ENCODE assay signal across 17 cellular contexts in the genomic region with DNA sequence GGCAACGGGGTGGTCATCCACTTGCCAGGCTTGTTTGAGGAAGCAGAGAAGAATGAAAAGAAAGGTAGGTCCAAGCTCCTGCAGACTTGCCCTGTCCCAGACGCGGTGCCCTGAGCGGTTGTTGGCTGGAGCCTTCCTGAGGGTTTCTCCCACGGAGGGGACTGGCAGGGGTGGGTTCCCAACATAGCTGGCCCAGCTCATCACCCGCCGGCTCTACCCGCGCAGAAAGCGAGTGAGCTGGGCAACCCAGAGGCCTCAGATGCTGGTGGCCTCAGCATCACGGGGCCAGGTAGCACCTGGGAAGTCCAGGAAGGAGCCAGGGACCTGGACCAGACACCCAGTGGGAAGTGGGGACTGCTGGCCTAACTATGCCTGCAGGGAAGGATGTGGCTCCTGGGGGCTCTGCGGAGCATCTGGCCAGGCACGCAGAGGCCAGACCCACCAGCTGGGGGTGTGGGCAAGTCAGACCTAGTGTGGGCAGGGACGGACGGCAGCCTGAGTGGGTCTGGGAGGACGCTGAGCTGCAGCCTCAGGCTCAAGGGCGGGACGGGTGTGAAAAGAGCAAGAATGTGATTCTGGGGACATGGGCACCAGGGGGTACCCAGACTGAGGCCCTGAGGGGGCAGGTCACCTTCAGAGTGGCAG. TPM values are rescaled to one million over a fixed set of nuclear protein-coding genes. Genes with fewer than 3 reads are reported as not detected.
DNase-seq lines count a peak whose midpoint lies in the region; ATAC-seq and TF ChIP-seq lines count a peak whose summit lies in the region.
"Had no signal": no experiment of that assay in that cellular context is flagged by ENCODE, and none has a peak within 500 bp of the region (broad histone marks: within the 10 kb centered on the region; RNA-seq: fewer than 3 reads in every experiment).

No MANE protein-coding gene starts in this region.

- H2AFZ ChIP-seq in neuronal stem cell (ENCODE audit: low read length), result no peak overlapping the region
- H2AFZ ChIP-seq: GM23248 had no signal

- peak overlapping the region; percentile 72 for H4K8ac ChIP-seq in neuronal stem cell (ENCODE audit: low read depth, low read length)

- intact Hi-C loops in left ventricle myocardium inferior (cut with micrococcal nuclease), result no loop called here
- intact Hi-C loops in cardiac septum (cut with DNase I), result no loop called here

- H3K27ac ChIP-seq in left ventricle myocardium inferior (replicated peaks) (peak overlapping the region; percentile 98), RWPE1 (peak overlapping the region; percentile 37), neuronal stem cell (replicated peaks; ENCODE audit: low read length) (no peak overlapping the region), skeletal muscle tissue (ENCODE audit: low read depth, low read length) (peak overlapping the region; percentile 96)
- H3K27ac ChIP-seq: BLaER1, GM23248 had no signal

- no peak overlapping the region for H3K23ac ChIP-seq in neuronal stem cell (ENCODE audit: low read depth, low read length, poor library complexity)

- H3K14ac ChIP-seq in neuronal stem cell (ENCODE audit: low read length), result no peak overlapping the region

- CTCF ChIA-PET in RWPE1 (lab: Yijun Ruan, JAX), result interaction anchor here (0.8 to 1.1 kb wide), 2 partner anchors 88 to 91 kb away, joined by 4 to 8 read pairs; no protein-coding TSS in a partner anchor

- no peaks in the 10 kb centered on the region for H3K27me3 Mint-ChIP-seq in type B pancreatic cell

- peak overlapping the region; percentile 61 for H2BK120ac ChIP-seq in neuronal stem cell (ENCODE audit: low read depth, low read length)

- H3K27me3 ChIP-seq in left ventricle myocardium inferior (ENCODE audit: low read depth), result no peaks in the 10 kb centered on the region
- no peaks in the 10 kb centered on the region for H3K27me3 ChIP-seq in neuronal stem cell (ENCODE audit: control insufficient read depth in 3 of 3, insufficient read depth in 3 of 3, low read depth in 1 of 3, low read length in 3 of 3)
- no peaks in the 10 kb centered on the region for H3K27me3 ChIP-seq in skeletal muscle tissue (ENCODE audit: control insufficient read depth in 3 of 3, insufficient read depth in 3 of 3, low read length in 3 of 3)
- H3K27me3 ChIP-seq: BLaER1 had no signal

- H3K4ac ChIP-seq in neuronal stem cell (ENCODE audit: low read length), result no peak overlapping the region

- H3K9me3 ChIP-seq in left ventricle myocardium inferior (replicated peaks), result no peaks in the 10 kb centered on the region
- peaks cover 0 to 3% of the 10 kb centered on the region in 2 donors for H3K9me3 ChIP-seq in neuronal stem cell (replicated peaks in 1 of 2; ENCODE audit: control insufficient read depth in 2 of 2, insufficient read depth in 1 of 2, low read depth in 1 of 2, low read length in 2 of 2)
- no peaks in the 10 kb centered on the region for H3K9me3 ChIP-seq in skeletal muscle tissue (ENCODE audit: control insufficient read depth in 3 of 3, low read length in 3 of 3)
- H3K9me3 ChIP-seq: BLaER1 had no signal

- H3K4me2 ChIP-seq in neuronal stem cell (ENCODE audit: insufficient read depth, low read length, poor library complexity, severe bottlenecking), result no peak overlapping the region
- H3K4me2 ChIP-seq: BLaER1 had no signal

- peak overlapping the region; percentile 89 for H2AK5ac ChIP-seq in neuronal stem cell (ENCODE audit: low read depth, low read length)

- POLR2A ChIA-PET in RWPE1 (lab: Yijun Ruan, JAX; ENCODE audit: low non-redundant PET), result no interaction called here

- peaks cover 3% of the 10 kb centered on the region for H3K79me1 ChIP-seq in neuronal stem cell (ENCODE audit: low read depth, low read length)

- peak overlapping the region; percentile 24 for H3K9ac ChIP-seq in neuronal stem cell (ENCODE audit: low read depth, low read length, poor library complexity)
- H3K9ac ChIP-seq in skeletal muscle tissue (ENCODE audit: low read depth in 1 of 3, low read length in 3 of 3), result peak overlapping the region in 2 of 3 donors; percentile 20 to 71
- H3K9ac ChIP-seq: BLaER1, GM23248 had no signal

- H2BK15ac ChIP-seq in neuronal stem cell (ENCODE audit: low read length), result no peak overlapping the region

- H2BK5ac ChIP-seq in neuronal stem cell (ENCODE audit: low read length), result no peak overlapping the region

- H3K36me3 Mint-ChIP-seq in type B pancreatic cell, result no peaks in the 10 kb centered on the region
- H3K36me3 Mint-ChIP-seq: CD4-positive, alpha-beta memory T cell had no signal

- no peak for TF ChIP-seq CTCF in left ventricle myocardium inferior (IDR thresholded peaks at IDR 0.05; ENCODE audit: borderline replicate concordance)
- no peak for TF ChIP-seq CTCF in RWPE1 (conservative IDR thresholded peaks at IDR 0.05; ENCODE audit: low read depth)
- no peak for TF ChIP-seq CTCF in type B pancreatic cell (conservative IDR thresholded peaks at IDR 0.05)

- no peak overlapping the region for H4K91ac ChIP-seq in neuronal stem cell (ENCODE audit: low read depth, low read length, poor library complexity)

- H3K4me1 ChIP-seq in left ventricle myocardium inferior, result peaks cover 46% of the 10 kb centered on the region
- H3K4me1 ChIP-seq in neuronal stem cell (ENCODE audit: control insufficient read depth in 2 of 2, insufficient read depth in 1 of 2, low read depth in 1 of 2, low read length in 2 of 2), result peaks cover 7 to 12% of the 10 kb centered on the region in 2 donors
- peaks cover 49 to 88% (median 51%) of the 10 kb centered on the region in 3 donors for H3K4me1 ChIP-seq in skeletal muscle tissue (ENCODE audit: control insufficient read depth in 3 of 3, insufficient read depth in 3 of 3, low read length in 3 of 3)

- DNase-seq in left ventricle myocardium inferior (no peak), cardiac septum (ENCODE audit: low spot score) (no peak), RWPE1 (ENCODE audit: low spot score) (no peak), neuronal stem cell (ENCODE audit: low spot score) (no peak), type B pancreatic cell (ENCODE audit: extremely low spot score, unreplicated experiment) (no peak)
- DNase-seq: 8988T, DMS153, DMS79, GDM1, GM23248, HCEC 1CT had no signal

- no peaks in the 10 kb centered on the region for H3K9me3 Mint-ChIP-seq in type B pancreatic cell
- H3K9me3 Mint-ChIP-seq: CD14-positive monocyte; CD4-positive, alpha-beta memory T cell had no signal

- peak overlapping the region; percentile 38 for H3K18ac ChIP-seq in neuronal stem cell (ENCODE audit: low read length)

- no peak overlapping the region for H3K4me3 Mint-ChIP-seq in type B pancreatic cell
- H3K4me3 Mint-ChIP-seq: CD14-positive monocyte; CD4-positive, alpha-beta memory T cell had no signal

- WGBS in neuronal stem cell (ENCODE audit: extremely low coverage in 2 of 2, insufficient read length in 2 of 2, insufficient replicate concordance in 1 of 2), 2 donors, result no CpG with 5 or more reads among the region's 18 CpGs

- H3K36me3 ChIP-seq in left ventricle myocardium inferior (peaks cover 51% of the 10 kb centered on the region), neuronal stem cell (replicated peaks in 1 of 2; ENCODE audit: control insufficient read depth in 2 of 2, insufficient read depth in 2 of 2, low read length in 2 of 2) (peaks cover 3 to 10% of the 10 kb centered on the region in 2 donors), skeletal muscle tissue (ENCODE audit: control insufficient read depth in 3 of 3, insufficient read depth in 3 of 3, low read length in 3 of 3) (peaks cover 52 to 64% (median 60%) of the 10 kb centered on the region in 3 donors)

- H3K4me1 Mint-ChIP-seq in type B pancreatic cell (ENCODE audit: unreplicated experiment), result no peaks in the 10 kb centered on the region
- H3K4me1 Mint-ChIP-seq: CD4-positive, alpha-beta memory T cell had no signal

- no peak overlapping the region for H3K27ac Mint-ChIP-seq in type B pancreatic cell
- H3K27ac Mint-ChIP-seq: CD4-positive, alpha-beta memory T cell had no signal

- no peak overlapping the region for H2BK12ac ChIP-seq in neuronal stem cell (ENCODE audit: low read length)

- H3K4me3 ChIP-seq in left ventricle myocardium inferior (no peak overlapping the region), neuronal stem cell (ENCODE audit: low read length in 2 of 2) (no peak overlapping the region), skeletal muscle tissue (ENCODE audit: low read length in 3 of 3) (no peak overlapping the region)
- H3K4me3 ChIP-seq: BLaER1, GM23248 had no signal

- ATAC-seq in HG02884 (IDR thresholded peaks at IDR 0.05; ENCODE audit: unreplicated experiment) (no peak), HG03045 (IDR thresholded peaks at IDR 0.05; ENCODE audit: unreplicated experiment) (no peak)

RNA-seq across cellular contexts. Expression of gene SIVA1, which starts 14.4 kb away (rescaled TPM):
- 55.6 TPM for total RNA-seq in left ventricle myocardium inferior
- total RNA-seq in cardiac septum, result 50.9 TPM
- polyA plus RNA-seq in neuronal stem cell (2013, experiment 1 of 2), result 109 TPM
- 114 TPM for polyA plus RNA-seq in neuronal stem cell (2013, experiment 2 of 2)
- total RNA-seq in skeletal muscle tissue, result 51.7 TPM
- total RNA-seq in type B pancreatic cell (ENCODE audit: low replicate concordance), result 65.7 and 90.1 TPM in 2 replicates

RNA-seq across cellular contexts. Expression of gene ADSS1, which starts 14.5 kb away (rescaled TPM):
- total RNA-seq in left ventricle myocardium inferior, result 218 TPM
- 114 TPM for total RNA-seq in cardiac septum
- polyA plus RNA-seq in neuronal stem cell (2013, experiment 1 of 2), result 23.8 TPM
- polyA plus RNA-seq in neuronal stem cell (2013, experiment 2 of 2), result 21.4 TPM
- 89.8 TPM for total RNA-seq in skeletal muscle tissue
- total RNA-seq in type B pancreatic cell (ENCODE audit: low replicate concordance), result 3.2 and 6.9 TPM in 2 replicates

RNA-seq across cellular contexts. Expression of gene INF2, which starts 49.1 kb away (rescaled TPM):
- total RNA-seq in left ventricle myocardium inferior (28.5 TPM), cardiac septum (41.2 TPM), skeletal muscle tissue (14.6 TPM), type B pancreatic cell (ENCODE audit: low replicate concordance) (45.6 and 78.9 TPM in 2 replicates)
- 19.0 TPM for polyA plus RNA-seq in neuronal stem cell (2013, experiment 1 of 2)
- polyA plus RNA-seq in neuronal stem cell (2013, experiment 2 of 2), result 19.6 TPM

RNA-seq across cellular contexts. Expression of gene AKT1, which starts 57.1 kb away (rescaled TPM):
- total RNA-seq in left ventricle myocardium inferior (144 TPM), cardiac septum (172 TPM), skeletal muscle tissue (151 TPM), type B pancreatic cell (ENCODE audit: low replicate concordance) (102 and 123 TPM in 2 replicates)
- 84.4 TPM for polyA plus RNA-seq in neuronal stem cell (2013, experiment 1 of 2)
- 82.3 TPM for polyA plus RNA-seq in neuronal stem cell (2013, experiment 2 of 2)

Comparison
In these comparisons a context has a peak if more than half of its experiments do, and no peak if none do; other contexts are left out.
1. RNA of gene ADSS1, which starts 14.5 kb away (total RNA-seq): 218 TPM in left ventricle myocardium inferior (single experiment), 114 TPM in cardiac septum (single experiment) and 89.8 TPM in skeletal muscle tissue (single experiment); 3.2 to 6.9 TPM in type B pancreatic cell; every median in the first group is over 10 times any median in the second.